1 cellular context compared by ENCODE assay signal in genomic region chr13:49097374-49097773, GRCh38.
A peak's percentile ranks its signal among the peaks of the same experiment; 100 is the strongest.
TF ChIP-seq lines count a peak whose summit lies in the region.

No MANE protein-coding gene starts in this region.

TF ChIP-seq in HEK293, 187 proteins besides CTCF, POLR2A, EP300 and RAD21 (continued from another document and continues in another):
- TF ChIP-seq, protein P1, sequence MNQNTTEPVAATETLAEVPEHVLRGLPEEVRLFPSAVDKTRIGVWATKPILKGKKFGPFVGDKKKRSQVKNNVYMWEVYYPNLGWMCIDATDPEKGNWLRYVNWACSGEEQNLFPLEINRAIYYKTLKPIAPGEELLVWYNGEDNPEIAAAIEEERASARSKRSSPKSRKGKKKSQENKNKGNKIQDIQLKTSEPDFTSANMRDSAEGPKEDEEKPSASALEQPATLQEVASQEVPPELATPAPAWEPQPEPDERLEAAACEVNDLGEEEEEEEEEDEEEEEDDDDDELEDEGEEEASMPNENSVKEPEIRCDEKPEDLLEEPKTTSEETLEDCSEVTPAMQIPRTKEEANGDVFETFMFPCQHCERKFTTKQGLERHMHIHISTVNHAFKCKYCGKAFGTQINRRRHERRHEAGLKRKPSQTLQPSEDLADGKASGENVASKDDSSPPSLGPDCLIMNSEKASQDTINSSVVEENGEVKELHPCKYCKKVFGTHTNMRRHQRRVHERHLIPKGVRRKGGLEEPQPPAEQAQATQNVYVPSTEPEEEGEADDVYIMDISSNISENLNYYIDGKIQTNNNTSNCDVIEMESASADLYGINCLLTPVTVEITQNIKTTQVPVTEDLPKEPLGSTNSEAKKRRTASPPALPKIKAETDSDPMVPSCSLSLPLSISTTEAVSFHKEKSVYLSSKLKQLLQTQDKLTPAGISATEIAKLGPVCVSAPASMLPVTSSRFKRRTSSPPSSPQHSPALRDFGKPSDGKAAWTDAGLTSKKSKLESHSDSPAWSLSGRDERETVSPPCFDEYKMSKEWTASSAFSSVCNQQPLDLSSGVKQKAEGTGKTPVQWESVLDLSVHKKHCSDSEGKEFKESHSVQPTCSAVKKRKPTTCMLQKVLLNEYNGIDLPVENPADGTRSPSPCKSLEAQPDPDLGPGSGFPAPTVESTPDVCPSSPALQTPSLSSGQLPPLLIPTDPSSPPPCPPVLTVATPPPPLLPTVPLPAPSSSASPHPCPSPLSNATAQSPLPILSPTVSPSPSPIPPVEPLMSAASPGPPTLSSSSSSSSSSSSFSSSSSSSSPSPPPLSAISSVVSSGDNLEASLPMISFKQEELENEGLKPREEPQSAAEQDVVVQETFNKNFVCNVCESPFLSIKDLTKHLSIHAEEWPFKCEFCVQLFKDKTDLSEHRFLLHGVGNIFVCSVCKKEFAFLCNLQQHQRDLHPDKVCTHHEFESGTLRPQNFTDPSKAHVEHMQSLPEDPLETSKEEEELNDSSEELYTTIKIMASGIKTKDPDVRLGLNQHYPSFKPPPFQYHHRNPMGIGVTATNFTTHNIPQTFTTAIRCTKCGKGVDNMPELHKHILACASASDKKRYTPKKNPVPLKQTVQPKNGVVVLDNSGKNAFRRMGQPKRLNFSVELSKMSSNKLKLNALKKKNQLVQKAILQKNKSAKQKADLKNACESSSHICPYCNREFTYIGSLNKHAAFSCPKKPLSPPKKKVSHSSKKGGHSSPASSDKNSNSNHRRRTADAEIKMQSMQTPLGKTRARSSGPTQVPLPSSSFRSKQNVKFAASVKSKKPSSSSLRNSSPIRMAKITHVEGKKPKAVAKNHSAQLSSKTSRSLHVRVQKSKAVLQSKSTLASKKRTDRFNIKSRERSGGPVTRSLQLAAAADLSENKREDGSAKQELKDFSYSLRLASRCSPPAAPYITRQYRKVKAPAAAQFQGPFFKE (tag by site-specific recombination; IDR thresholded peaks at IDR 0.05; ENCODE audit: borderline replicate concordance), result no peak
- TF ChIP-seq ZNF707 (tag by site-specific recombination; IDR thresholded peaks at IDR 0.05) (no peak), ZFP41 (tag by site-specific recombination; IDR thresholded peaks at IDR 0.05; ENCODE audit: borderline replicate concordance) (no peak), ZNF624 (tag by site-specific recombination; IDR thresholded peaks at IDR 0.05) (no peak), SP7 (tag by site-specific recombination; IDR thresholded peaks at IDR 0.05) (no peak), ZBTB8A (tag by site-specific recombination; IDR thresholded peaks at IDR 0.05) (no peak), REST (tag by site-specific recombination; IDR thresholded peaks at IDR 0.05) (no peak), ZNF169 (tag by site-specific recombination; IDR thresholded peaks at IDR 0.05) (no peak), ZNF610 (tag by site-specific recombination; IDR thresholded peaks at IDR 0.05; ENCODE audit: borderline replicate concordance) (no peak), ZSCAN30 (tag by site-specific recombination; IDR thresholded peaks at IDR 0.05) (no peak), ZNF302 (tag by site-specific recombination; IDR thresholded peaks at IDR 0.05; ENCODE audit: low read depth) (no peak), ZNF146 (tag by site-specific recombination; IDR thresholded peaks at IDR 0.05) (no peak), ZNF629 (tag by site-specific recombination; IDR thresholded peaks at IDR 0.05) (peak; percentile 73), SCRT2 (tag by site-specific recombination; IDR thresholded peaks at IDR 0.05) (no peak), ZFP3 (tag by site-specific recombination; IDR thresholded peaks at IDR 0.05; ENCODE audit: low read depth) (no peak), ZNF404 (tag by site-specific recombination; IDR thresholded peaks at IDR 0.05) (no peak), ZBTB10 (tag by site-specific recombination; IDR thresholded peaks at IDR 0.05) (no peak), ZBTB49 (tag by site-specific recombination; IDR thresholded peaks at IDR 0.05; ENCODE audit: low read depth) (no peak), ZNF211 (tag by site-specific recombination; IDR thresholded peaks at IDR 0.05; ENCODE audit: low read depth) (no peak), ZNF530 (tag by site-specific recombination; IDR thresholded peaks at IDR 0.05; ENCODE audit: low read depth) (no peak), ZNF701 (tag by site-specific recombination; IDR thresholded peaks at IDR 0.05) (no peak), INSM2 (tag by site-specific recombination; IDR thresholded peaks at IDR 0.05) (peak; percentile 78; the same call in 1 of the 2 replicates), ZNF114 (tag by site-specific recombination; IDR thresholded peaks at IDR 0.05) (no peak), ZNF239 (tag by site-specific recombination; IDR thresholded peaks at IDR 0.05) (no peak)
- TF ChIP-seq, protein P2, sequence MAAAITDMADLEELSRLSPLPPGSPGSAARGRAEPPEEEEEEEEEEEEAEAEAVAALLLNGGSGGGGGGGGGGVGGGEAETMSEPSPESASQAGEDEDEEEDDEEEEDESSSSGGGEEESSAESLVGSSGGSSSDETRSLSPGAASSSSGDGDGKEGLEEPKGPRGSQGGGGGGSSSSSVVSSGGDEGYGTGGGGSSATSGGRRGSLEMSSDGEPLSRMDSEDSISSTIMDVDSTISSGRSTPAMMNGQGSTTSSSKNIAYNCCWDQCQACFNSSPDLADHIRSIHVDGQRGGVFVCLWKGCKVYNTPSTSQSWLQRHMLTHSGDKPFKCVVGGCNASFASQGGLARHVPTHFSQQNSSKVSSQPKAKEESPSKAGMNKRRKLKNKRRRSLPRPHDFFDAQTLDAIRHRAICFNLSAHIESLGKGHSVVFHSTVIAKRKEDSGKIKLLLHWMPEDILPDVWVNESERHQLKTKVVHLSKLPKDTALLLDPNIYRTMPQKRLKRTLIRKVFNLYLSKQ (tag by site-specific recombination; IDR thresholded peaks at IDR 0.05; ENCODE audit: borderline replicate concordance), result no peak
- TF ChIP-seq, protein P3, sequence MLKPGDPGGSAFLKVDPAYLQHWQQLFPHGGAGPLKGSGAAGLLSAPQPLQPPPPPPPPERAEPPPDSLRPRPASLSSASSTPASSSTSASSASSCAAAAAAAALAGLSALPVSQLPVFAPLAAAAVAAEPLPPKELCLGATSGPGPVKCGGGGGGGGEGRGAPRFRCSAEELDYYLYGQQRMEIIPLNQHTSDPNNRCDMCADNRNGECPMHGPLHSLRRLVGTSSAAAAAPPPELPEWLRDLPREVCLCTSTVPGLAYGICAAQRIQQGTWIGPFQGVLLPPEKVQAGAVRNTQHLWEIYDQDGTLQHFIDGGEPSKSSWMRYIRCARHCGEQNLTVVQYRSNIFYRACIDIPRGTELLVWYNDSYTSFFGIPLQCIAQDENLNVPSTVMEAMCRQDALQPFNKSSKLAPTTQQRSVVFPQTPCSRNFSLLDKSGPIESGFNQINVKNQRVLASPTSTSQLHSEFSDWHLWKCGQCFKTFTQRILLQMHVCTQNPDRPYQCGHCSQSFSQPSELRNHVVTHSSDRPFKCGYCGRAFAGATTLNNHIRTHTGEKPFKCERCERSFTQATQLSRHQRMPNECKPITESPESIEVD (tag by site-specific recombination; IDR thresholded peaks at IDR 0.05), result peak; percentile 30; the same call in 1 of the 2 replicates
- TF ChIP-seq, protein P4, sequence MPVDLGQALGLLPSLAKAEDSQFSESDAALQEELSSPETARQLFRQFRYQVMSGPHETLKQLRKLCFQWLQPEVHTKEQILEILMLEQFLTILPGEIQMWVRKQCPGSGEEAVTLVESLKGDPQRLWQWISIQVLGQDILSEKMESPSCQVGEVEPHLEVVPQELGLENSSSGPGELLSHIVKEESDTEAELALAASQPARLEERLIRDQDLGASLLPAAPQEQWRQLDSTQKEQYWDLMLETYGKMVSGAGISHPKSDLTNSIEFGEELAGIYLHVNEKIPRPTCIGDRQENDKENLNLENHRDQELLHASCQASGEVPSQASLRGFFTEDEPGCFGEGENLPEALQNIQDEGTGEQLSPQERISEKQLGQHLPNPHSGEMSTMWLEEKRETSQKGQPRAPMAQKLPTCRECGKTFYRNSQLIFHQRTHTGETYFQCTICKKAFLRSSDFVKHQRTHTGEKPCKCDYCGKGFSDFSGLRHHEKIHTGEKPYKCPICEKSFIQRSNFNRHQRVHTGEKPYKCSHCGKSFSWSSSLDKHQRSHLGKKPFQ (tag by site-specific recombination; IDR thresholded peaks at IDR 0.05), result no peak
- TF ChIP-seq, protein P5, sequence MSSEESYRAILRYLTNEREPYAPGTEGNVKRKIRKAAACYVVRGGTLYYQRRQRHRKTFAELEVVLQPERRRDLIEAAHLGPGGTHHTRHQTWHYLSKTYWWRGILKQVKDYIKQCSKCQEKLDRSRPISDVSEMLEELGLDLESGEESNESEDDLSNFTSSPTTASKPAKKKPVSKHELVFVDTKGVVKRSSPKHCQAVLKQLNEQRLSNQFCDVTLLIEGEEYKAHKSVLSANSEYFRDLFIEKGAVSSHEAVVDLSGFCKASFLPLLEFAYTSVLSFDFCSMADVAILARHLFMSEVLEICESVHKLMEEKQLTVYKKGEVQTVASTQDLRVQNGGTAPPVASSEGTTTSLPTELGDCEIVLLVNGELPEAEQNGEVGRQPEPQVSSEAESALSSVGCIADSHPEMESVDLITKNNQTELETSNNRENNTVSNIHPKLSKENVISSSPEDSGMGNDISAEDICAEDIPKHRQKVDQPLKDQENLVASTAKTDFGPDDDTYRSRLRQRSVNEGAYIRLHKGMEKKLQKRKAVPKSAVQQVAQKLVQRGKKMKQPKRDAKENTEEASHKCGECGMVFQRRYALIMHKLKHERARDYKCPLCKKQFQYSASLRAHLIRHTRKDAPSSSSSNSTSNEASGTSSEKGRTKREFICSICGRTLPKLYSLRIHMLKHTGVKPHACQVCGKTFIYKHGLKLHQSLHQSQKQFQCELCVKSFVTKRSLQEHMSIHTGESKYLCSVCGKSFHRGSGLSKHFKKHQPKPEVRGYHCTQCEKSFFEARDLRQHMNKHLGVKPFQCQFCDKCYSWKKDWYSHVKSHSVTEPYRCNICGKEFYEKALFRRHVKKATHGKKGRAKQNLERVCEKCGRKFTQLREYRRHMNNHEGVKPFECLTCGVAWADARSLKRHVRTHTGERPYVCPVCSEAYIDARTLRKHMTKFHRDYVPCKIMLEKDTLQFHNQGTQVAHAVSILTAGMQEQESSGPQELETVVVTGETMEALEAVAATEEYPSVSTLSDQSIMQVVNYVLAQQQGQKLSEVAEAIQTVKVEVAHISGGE (tag by site-specific recombination; conservative IDR thresholded peaks at IDR 0.05; ENCODE audit: low read depth), result no peak
